Comparison of ENCODE assay signal across 21 cellular contexts in the genomic region with DNA sequence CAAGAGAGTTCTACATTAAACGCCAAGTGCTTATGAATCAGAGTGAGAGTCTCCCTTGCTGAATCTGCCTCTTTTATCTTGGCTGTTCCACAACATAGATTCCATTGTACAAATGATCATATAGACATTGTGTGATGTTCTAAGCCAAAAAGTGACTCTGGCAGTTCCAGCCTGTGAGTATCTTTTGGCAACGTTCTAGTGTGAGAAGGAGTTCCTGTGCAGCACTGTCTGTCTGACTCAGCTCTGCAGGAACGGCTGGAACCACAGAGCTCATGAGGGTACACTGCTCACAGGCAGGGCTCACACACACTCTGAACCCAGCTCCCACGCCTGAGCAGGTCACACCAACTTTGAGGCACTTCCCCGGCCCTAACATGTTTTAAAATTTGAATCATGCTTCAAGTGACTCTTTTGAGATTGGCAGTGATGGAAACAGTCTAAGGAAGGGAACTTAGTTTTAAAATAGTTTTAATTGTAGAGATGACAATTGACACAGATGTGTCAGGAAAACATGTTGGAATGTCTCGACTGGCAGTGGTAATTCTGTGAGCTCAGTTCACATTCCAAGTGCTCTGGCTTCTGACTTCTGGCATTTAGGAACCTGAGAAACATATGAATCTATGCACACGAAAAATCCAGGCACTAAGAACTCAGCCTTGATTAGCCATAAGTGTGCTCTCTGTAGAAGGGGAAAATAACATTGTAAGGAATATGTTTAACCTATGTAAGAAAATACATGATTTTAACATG.
A peak's percentile ranks its signal among the peaks of the same experiment; 100 is the strongest.
DNase-seq lines count a peak whose midpoint lies in the region; ATAC-seq lines count a peak whose summit lies in the region.
"Had no signal": no experiment of that assay in that cellular context is flagged by ENCODE, and none has a peak within 500 bp of the region (broad histone marks: within the 10 kb centered on the region; RNA-seq: fewer than 3 reads in every experiment).

No MANE protein-coding gene starts in this region.

- no peaks in the 10 kb centered on the region for H3K27me3 Mint-ChIP-seq in activated CD4-positive, alpha-beta memory T cell treated with anti-CD3 and anti-CD28 coated beads, Interleukin-2, amount 10 ng/mL, durations not matched to agents 7 days and 5 days
- H3K27me3 Mint-ChIP-seq: activated CD8-positive, alpha-beta memory T cell treated with anti-CD3 and anti-CD28 coated beads, Interleukin-2, amount 10 ng/mL, durations not matched to agents 7 days and 5 days; stimulated activated naive CD8-positive, alpha-beta T cell treated with anti-CD3 and anti-CD28 coated beads, Interleukin-15, Interleukin-2, amounts not matched to agents 100 ng/mL and 50 ng/mL, for 24 hours had no signal

- no peaks in the 10 kb centered on the region for H3K4me1 Mint-ChIP-seq in activated CD4-positive, alpha-beta memory T cell treated with anti-CD3 and anti-CD28 coated beads, Interleukin-2, amount 10 ng/mL, durations not matched to agents 7 days and 5 days
- H3K4me1 Mint-ChIP-seq: activated CD8-positive, alpha-beta memory T cell treated with anti-CD3 and anti-CD28 coated beads, Interleukin-2, amount 10 ng/mL, durations not matched to agents 7 days and 5 days; neural progenitor cell had no signal

- no peak overlapping the region for H3K27ac Mint-ChIP-seq in activated CD4-positive, alpha-beta memory T cell treated with anti-CD3 and anti-CD28 coated beads, Interleukin-2, amount 10 ng/mL, durations not matched to agents 7 days and 5 days
- H3K27ac Mint-ChIP-seq: activated CD8-positive, alpha-beta memory T cell treated with anti-CD3 and anti-CD28 coated beads, Interleukin-2, amount 10 ng/mL, durations not matched to agents 7 days and 5 days; neural progenitor cell; stimulated activated naive CD8-positive, alpha-beta T cell treated with anti-CD3 and anti-CD28 coated beads, Interleukin-15, Interleukin-2, amounts not matched to agents 100 ng/mL and 50 ng/mL, for 24 hours had no signal

- H3K36me3 Mint-ChIP-seq in activated CD4-positive, alpha-beta memory T cell treated with anti-CD3 and anti-CD28 coated beads, Interleukin-2, amount 10 ng/mL, durations not matched to agents 7 days and 5 days (ENCODE audit: low read depth), result no peaks in the 10 kb centered on the region
- H3K36me3 Mint-ChIP-seq: activated CD8-positive, alpha-beta memory T cell treated with anti-CD3 and anti-CD28 coated beads, Interleukin-2, amount 10 ng/mL, durations not matched to agents 7 days and 5 days; neural progenitor cell had no signal

- H3K9me3 Mint-ChIP-seq in activated CD4-positive, alpha-beta memory T cell treated with anti-CD3 and anti-CD28 coated beads, Interleukin-2, amount 10 ng/mL, durations not matched to agents 7 days and 5 days, result no peaks in the 10 kb centered on the region
- H3K9me3 Mint-ChIP-seq: stimulated activated naive CD8-positive, alpha-beta T cell treated with anti-CD3 and anti-CD28 coated beads, Interleukin-15, Interleukin-2, amounts not matched to agents 100 ng/mL and 50 ng/mL, for 24 hours had no signal

- H3K4me3 Mint-ChIP-seq in activated CD4-positive, alpha-beta memory T cell treated with anti-CD3 and anti-CD28 coated beads, Interleukin-2, amount 10 ng/mL, durations not matched to agents 7 days and 5 days, result no peak overlapping the region
- H3K4me3 Mint-ChIP-seq: activated CD8-positive, alpha-beta memory T cell treated with anti-CD3 and anti-CD28 coated beads, Interleukin-2, amount 10 ng/mL, durations not matched to agents 7 days and 5 days; neural progenitor cell; stimulated activated naive CD8-positive, alpha-beta T cell treated with anti-CD3 and anti-CD28 coated beads, Interleukin-15, Interleukin-2, amounts not matched to agents 100 ng/mL and 50 ng/mL, for 24 hours had no signal

- CTCF ChIA-PET in activated CD4-positive, alpha-beta memory T cell treated with anti-CD3 and anti-CD28 coated beads, Interleukin-2, amount 10 ng/mL, durations not matched to agents 7 days and 5 days (lab: Charles Lee), result no interaction called here

- POLR2A ChIA-PET in activated CD4-positive, alpha-beta memory T cell treated with anti-CD3 and anti-CD28 coated beads, Interleukin-2, amount 10 ng/mL, durations not matched to agents 7 days and 5 days (lab: Charles Lee), result no interaction called here

- DNase-seq in AG08396 (ENCODE audit: low spot score) (peak; percentile 47), Kasumi-1 (lab: John Stamatoyannopoulos, UW) (peak; percentile 12), fibroblast of peridontal ligament (ENCODE audit: extremely low read depth) (peak; percentile 52), myocyte (ENCODE audit: low read depth) (peak; percentile 59), NCI-H524 treated with DMSO at 0.1 percent for 48 hours (lab: John Stamatoyannopoulos, UW) (no peak)
- DNase-seq in stimulated activated naive CD4-positive, alpha-beta T cell treated with Interleukin-2 at 50 U/mL for 16 hours (lab: John Stamatoyannopoulos, UW), result no peak
- no peak for DNase-seq in activated CD4-positive, alpha-beta memory T cell treated with anti-CD3 and anti-CD28 coated beads, Interleukin-2, amount 10 ng/mL, durations not matched to agents 7 days and 5 days
- DNase-seq: activated CD8-positive, alpha-beta memory T cell treated with anti-CD3 and anti-CD28 coated beads, Interleukin-2, amount 10 ng/mL, durations not matched to agents 7 days and 5 days; activated naive CD4-positive, alpha-beta T cell treated with anti-CD3 and anti-CD28 coated beads, Interleukin-2, amount 50 U/mL, for 16 hours; AML-193; caudate nucleus; DMS 273 treated with DMSO at 0.1 percent for 48 hours; H7; lower lobe of right lung; NCI-H146; NCI-H510A; OCI-M1; WERI-Rb-1 had no signal

- no peak for ATAC-seq in GM19452 (IDR thresholded peaks at IDR 0.05; ENCODE audit: unreplicated experiment)
- ATAC-seq: activated CD8-positive, alpha-beta memory T cell treated with anti-CD3 and anti-CD28 coated beads, Interleukin-2, amount 10 ng/mL, durations not matched to agents 7 days and 5 days; lower lobe of right lung had no signal

Comparison
In these comparisons a context has a peak if more than half of its experiments do, and no peak if none do; other contexts are left out.
1. DNase-seq: peak in AG08396 (single experiment), Kasumi-1 (2 of 2), fibroblast of peridontal ligament (single experiment) and myocyte (single experiment); none in stimulated activated naive CD4-positive, alpha-beta T cell treated with Interleukin-2 at 50 U/mL for 16 hours (single experiment), NCI-H524 treated with DMSO at 0.1 percent for 48 hours (single experiment) and activated CD4-positive, alpha-beta memory T cell treated with anti-CD3 and anti-CD28 coated beads, Interleukin-2, amount 10 ng/mL, durations not matched to agents 7 days and 5 days (single experiment).